Comparison of ENCODE assay signal across 9 cellular contexts in the genomic region with DNA sequence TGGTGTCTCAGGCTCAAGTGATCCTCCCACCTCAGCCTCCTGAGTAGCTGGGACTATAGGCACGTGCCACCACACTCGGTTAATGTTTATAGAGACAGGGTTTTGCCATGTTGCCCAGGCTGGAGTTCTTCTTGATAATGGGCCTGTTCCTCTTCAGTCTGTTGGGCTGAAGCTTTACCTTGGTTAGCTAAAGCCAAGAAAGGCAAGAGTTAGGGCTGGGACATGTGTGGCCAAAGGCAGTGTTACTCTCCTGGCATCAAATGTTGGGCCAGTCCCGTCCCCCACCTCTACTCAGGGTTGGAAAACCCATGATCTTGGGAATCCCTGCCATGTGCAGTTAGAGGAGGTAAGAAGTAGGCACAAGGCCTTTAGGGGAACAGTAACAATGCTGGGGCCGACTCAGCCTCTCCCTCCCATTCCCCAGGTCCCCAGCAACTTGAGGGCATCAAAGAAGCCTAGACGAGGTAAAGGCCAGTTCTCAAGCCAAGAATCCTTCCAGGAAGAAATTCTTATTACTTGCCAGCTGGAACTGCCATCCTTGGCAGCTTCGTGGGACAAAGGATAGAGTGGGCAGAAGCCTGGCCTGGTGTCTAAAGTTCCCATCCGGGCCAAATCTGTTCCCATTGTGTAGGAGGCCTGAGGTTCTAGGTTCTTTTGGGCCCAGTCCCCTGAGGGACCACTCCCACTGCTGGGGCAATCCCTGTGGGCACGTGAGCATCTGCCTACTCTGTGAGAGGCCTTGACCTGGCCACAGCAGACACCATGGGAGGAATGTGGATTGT. TPM values are rescaled to one million over a fixed set of nuclear protein-coding genes. Genes with fewer than 3 reads are reported as not detected.
DNase-seq lines count a peak whose midpoint lies in the region; ATAC-seq and TF ChIP-seq lines count a peak whose summit lies in the region.
"Had no signal": no experiment of that assay in that cellular context is flagged by ENCODE, and none has a peak within 500 bp of the region (broad histone marks: within the 10 kb centered on the region; RNA-seq: fewer than 3 reads in every experiment).

No MANE protein-coding gene starts in this region.

- H3K4me1 Mint-ChIP-seq in CD4-positive, alpha-beta memory T cell = peaks cover 13 to 29% (median 21%) of the 10 kb centered on the region in 4 donors

- H3K9me3 Mint-ChIP-seq in CD4-positive, alpha-beta memory T cell = peaks cover 0 to 4% (median 0%) of the 10 kb centered on the region in 8 donors

- no peaks in the 10 kb centered on the region for H3K27me3 Mint-ChIP-seq in CD4-positive, alpha-beta memory T cell

- no peaks in the 10 kb centered on the region for H3K9me3 ChIP-seq in skeletal muscle satellite cell (replicated peaks; ENCODE audit: low read length)
- no peaks in the 10 kb centered on the region for H3K9me3 ChIP-seq in CD4-positive, alpha-beta memory T cell (ENCODE audit: control insufficient read depth in 1 of 2, low read length in 2 of 2)

- no peak overlapping the region for H3K4me3 ChIP-seq in skeletal muscle satellite cell (ENCODE audit: low read length)
- H3K4me3 ChIP-seq in dorsolateral prefrontal cortex = peak overlapping the region in 1 of 59 donors; percentile 16
- H3K4me3 ChIP-seq in CD4-positive, alpha-beta memory T cell (ENCODE audit: low read length in 2 of 2) = no peak overlapping the region

- POLR2A ChIA-PET in CD4-positive, alpha-beta memory T cell (lab: Charles Lee; ENCODE audit: partially characterized antibody) = interaction anchor here (1.0 kb wide), 1 partner anchor 23 kb away, joined by 3 read pairs; no protein-coding TSS in a partner anchor

- peak overlapping the region; percentile 99 for H3K4me2 ChIP-seq in skeletal muscle satellite cell (ENCODE audit: low read length)

- H3K27me3 ChIP-seq in skeletal muscle satellite cell (ENCODE audit: control insufficient read depth, insufficient read depth, low read length) = no peaks in the 10 kb centered on the region
- H3K27me3 ChIP-seq in dorsolateral prefrontal cortex = no peaks in the 10 kb centered on the region
- no peaks in the 10 kb centered on the region for H3K27me3 ChIP-seq in CD4-positive, alpha-beta memory T cell (ENCODE audit: insufficient read depth, low read length)

- DNase-seq in ELR (ENCODE audit: low read depth) (peak; percentile 78), RKO (ENCODE audit: low spot score) (peak; percentile 74), activated gamma-delta T cell (lab: John Stamatoyannopoulos, UW) (no peak), dorsolateral prefrontal cortex (no peak)
- no peak for DNase-seq in CD4-positive, alpha-beta memory T cell

- H3K4me3 Mint-ChIP-seq in CD4-positive, alpha-beta memory T cell = no peak overlapping the region

- H3K4me1 ChIP-seq in skeletal muscle satellite cell (ENCODE audit: control insufficient read depth, insufficient read depth, low read length) = peaks cover 22% of the 10 kb centered on the region
- peaks cover 22% of the 10 kb centered on the region for H3K4me1 ChIP-seq in CD4-positive, alpha-beta memory T cell (ENCODE audit: insufficient read depth, low read length)

- no peak overlapping the region for H3K9ac ChIP-seq in skeletal muscle satellite cell (ENCODE audit: low read depth, low read length)

- ATAC-seq in esophagus mucosa = peak; percentile 30
- ATAC-seq in HG03354 (IDR thresholded peaks at IDR 0.05; ENCODE audit: poor library complexity, severe bottlenecking, unreplicated experiment) = no peak

- peaks cover 3 to 10% of the 10 kb centered on the region in 2 donors for H3K36me3 Mint-ChIP-seq in CD4-positive, alpha-beta memory T cell

- no peak for TF ChIP-seq CTCF in dorsolateral prefrontal cortex (IDR thresholded peaks at IDR 0.05 in 54 of 56, conservative IDR thresholded peaks at IDR 0.05 in 2 of 56; ENCODE audit: low read depth in 1 of 56, partially characterized antibody in 56 of 56)

- H3K27ac ChIP-seq in dorsolateral prefrontal cortex = peak overlapping the region in 10 of 59 donors; percentile 6 to 61 (median 28)
- no peak overlapping the region for H3K27ac ChIP-seq in CD4-positive, alpha-beta memory T cell (ENCODE audit: low read depth, low read length)
- H3K27ac ChIP-seq: HL-60 had no signal

- CTCF ChIA-PET in CD4-positive, alpha-beta memory T cell (lab: Charles Lee; ENCODE audit: partially characterized antibody) = interaction anchor here (0.6 to 0.9 kb wide), 2 partner anchors 20 to 110 kb away, joined by 3 to 5 read pairs; no protein-coding TSS in a partner anchor

- intact Hi-C loops in dorsolateral prefrontal cortex (cut with DNase I) = loop anchor here (10.0 kb wide), 3 partner anchors 75 to 795 kb away; partner anchors contain the start of genes ETF1 (in 1 of the 2) and KDM3B (in 1 of the 2)
- intact Hi-C loops in CD4-positive, alpha-beta memory T cell (cut with micrococcal nuclease) = no loop called here

- H3K36me3 ChIP-seq in skeletal muscle satellite cell (ENCODE audit: insufficient read depth, low read length) = peaks cover 36% of the 10 kb centered on the region
- H3K36me3 ChIP-seq in CD4-positive, alpha-beta memory T cell (ENCODE audit: insufficient read depth, low read length) = no peaks in the 10 kb centered on the region

- peak overlapping the region in 2 of 7 donors; percentile 41 to 59 for H3K27ac Mint-ChIP-seq in CD4-positive, alpha-beta memory T cell

RNA-seq across cellular contexts. Expression of gene EGR1, which starts 4.5 kb away (rescaled TPM):
- total RNA-seq in esophagus mucosa (35.1 TPM), dorsolateral prefrontal cortex (100 to 1,000 TPM in 3 of 120 experiments, 10 to 100 TPM in 112, 1 to 10 TPM in 5; 6.0 to 163 (median 19.8) TPM)
- total RNA-seq in skeletal muscle satellite cell (2012; rRNA removed) = 3.8 and 7.9 TPM in 2 replicates
- 1 to 10 TPM; 1.1 TPM for total RNA-seq in CD4-positive, alpha-beta memory T cell
- polyA plus RNA-seq in CD4-positive, alpha-beta memory T cell = 1 to 10 TPM in 1 of 2 donors, not detected in 1; 1.4 TPM

RNA-seq across cellular contexts. Expression of gene REEP2, which starts 30.9 kb away (rescaled TPM):
- total RNA-seq in esophagus mucosa (0.36 TPM), dorsolateral prefrontal cortex (100 to 1,000 TPM in 119 of 120 experiments, 10 to 100 TPM in 1; 68.4 to 279 (median 196) TPM)
- total RNA-seq in skeletal muscle satellite cell (2012; rRNA removed) = 2.4 and 3.3 TPM in 2 replicates
- not detected for total RNA-seq in CD4-positive, alpha-beta memory T cell
- under 1 TPM in 1 of 2 donors, not detected in 1; 0.57 TPM for polyA plus RNA-seq in CD4-positive, alpha-beta memory T cell

Comparison
In these comparisons a context has a peak if more than half of its experiments do, and no peak if none do; other contexts are left out.
1. DNase-seq: peak in ELR (single experiment) and RKO (single experiment); none in activated gamma-delta T cell (single experiment), dorsolateral prefrontal cortex (0 of 10) and CD4-positive, alpha-beta memory T cell (0 of 5).
2. RNA of gene REEP2, which starts 30.9 kb away (total RNA-seq): 68.4 to 279 TPM in dorsolateral prefrontal cortex; 0.36 TPM in esophagus mucosa (single experiment) and not detected in CD4-positive, alpha-beta memory T cell; every median in the first group is over 10 times any median in the second.